9 cellular contexts compared by ENCODE assay signal in the genomic region with DNA sequence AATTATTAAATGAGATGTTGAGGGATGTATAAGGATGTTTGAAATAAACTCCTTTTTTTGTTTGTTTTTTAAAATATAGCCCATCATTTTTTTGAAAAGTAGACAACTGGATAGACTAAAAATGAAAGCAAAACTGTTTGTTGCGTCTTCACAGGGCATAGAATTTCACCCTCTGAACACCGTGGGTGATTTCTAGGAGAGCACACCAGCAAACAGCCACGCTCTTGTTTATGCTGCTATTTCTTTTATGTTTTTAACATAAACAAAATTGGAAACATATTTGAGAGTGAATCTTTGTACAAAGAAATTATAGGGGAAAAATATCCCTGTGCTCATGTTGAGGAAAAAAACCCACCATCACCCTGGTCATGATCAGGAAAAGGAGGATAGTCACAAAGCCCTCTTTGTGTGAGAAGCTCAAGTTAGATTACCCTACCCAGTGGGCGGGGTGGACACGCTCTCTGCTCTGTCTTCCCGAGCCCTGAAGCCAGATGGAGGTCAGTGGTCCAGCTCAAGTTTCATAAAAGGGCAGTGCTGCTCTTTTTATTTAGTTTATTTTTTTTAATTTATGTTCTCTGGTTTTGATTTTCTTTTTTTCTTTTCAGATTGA.
A peak's percentile ranks its signal among the peaks of the same experiment; 100 is the strongest.
DNase-seq lines count a peak whose midpoint lies in the region.
"Had no signal": no experiment of that assay in that cellular context is flagged by ENCODE, and none has a peak within 500 bp of the region (broad histone marks: within the 10 kb centered on the region; RNA-seq: fewer than 3 reads in every experiment).

No MANE protein-coding gene starts in this region.

- peak overlapping the region; percentile 49 for H3K4me3 Mint-ChIP-seq in activated naive CD4-positive, alpha-beta T cell treated with anti-CD3 and anti-CD28 coated beads, Interleukin-2, amount 50 U/mL, for 24 hours
- H3K4me3 Mint-ChIP-seq in stimulated activated naive CD8-positive, alpha-beta T cell treated with anti-CD3 and anti-CD28 coated beads, Interleukin-15, Interleukin-2, amounts not matched to agents 100 ng/mL and 50 ng/mL, for 24 hours = peak overlapping the region; percentile 74

- no peak overlapping the region for H3K27ac ChIP-seq in GM23248

- no peaks in the 10 kb centered on the region for H3K9me2 ChIP-seq in GM23248 (ENCODE audit: insufficient read depth)

- H3K9me3 ChIP-seq in GM23248 (ENCODE audit: low read depth) = no peaks in the 10 kb centered on the region
- H3K9me3 ChIP-seq in adipocyte (ENCODE audit: control insufficient read depth, low read length) = no peaks in the 10 kb centered on the region
- H3K9me3 ChIP-seq: HAP-1 had no signal

- 12 to 13% methylated on average over 6 of the region's 6 CpGs for WGBS in GM23248 (ENCODE audit: low coverage in 1 of 2, low lambda C conversion rate in 2 of 2, missing lambda C conversion rate in 2 of 2), 2 experiments

- H3K4me1 ChIP-seq in GM23248 (ENCODE audit: insufficient read depth) = peaks cover 11% of the 10 kb centered on the region; the same call in 1 of the 2 replicates
- H3K4me1 ChIP-seq in adipocyte (ENCODE audit: control insufficient read depth, insufficient read depth, low read length) = peaks cover 11% of the 10 kb centered on the region

- H3K9ac ChIP-seq in GM23248 (peak overlapping the region; percentile 58), adipocyte (ENCODE audit: low read length) (peak overlapping the region; percentile 22)

- no peaks in the 10 kb centered on the region for H3F3A ChIP-seq in GM23248 (ENCODE audit: insufficient read depth)

- peaks cover 8% of the 10 kb centered on the region for H3K4me1 Mint-ChIP-seq in activated naive CD4-positive, alpha-beta T cell treated with anti-CD3 and anti-CD28 coated beads, Interleukin-2, amount 50 U/mL, for 24 hours
- peaks cover 11% of the 10 kb centered on the region for H3K4me1 Mint-ChIP-seq in stimulated activated naive CD8-positive, alpha-beta T cell treated with anti-CD3 and anti-CD28 coated beads, Interleukin-15, Interleukin-2, amounts not matched to agents 100 ng/mL and 50 ng/mL, for 24 hours (ENCODE audit: low read depth)

- H3K36me3 ChIP-seq in GM23248 (ENCODE audit: low read depth) (no peaks in the 10 kb centered on the region), adipocyte (ENCODE audit: control insufficient read depth, insufficient read depth, low read length, severe bottlenecking) (no peaks in the 10 kb centered on the region)
- H3K36me3 ChIP-seq: HAP-1 had no signal

- H2AFZ ChIP-seq in GM23248 = peak overlapping the region; percentile 86

- peaks cover 5% of the 10 kb centered on the region for H3K27me3 Mint-ChIP-seq in activated naive CD4-positive, alpha-beta T cell treated with anti-CD3 and anti-CD28 coated beads, Interleukin-2, amount 50 U/mL, for 24 hours
- H3K27me3 Mint-ChIP-seq in stimulated activated naive CD8-positive, alpha-beta T cell treated with anti-CD3 and anti-CD28 coated beads, Interleukin-15, Interleukin-2, amounts not matched to agents 100 ng/mL and 50 ng/mL, for 24 hours = no peaks in the 10 kb centered on the region

- H3K27me3 ChIP-seq in GM23248 (replicated peaks; ENCODE audit: insufficient read depth) = no peaks in the 10 kb centered on the region
- no peaks in the 10 kb centered on the region for H3K27me3 ChIP-seq in adipocyte (replicated peaks; ENCODE audit: control insufficient read depth, insufficient read depth, low read length)

- in situ Hi-C loops in GM23248 (cut with MboI) (no loop called here), KBM-7 (cut with MboI; ENCODE audit: low pct_unique_long_range_greater_than_20kb, low sequenced_read_pairs) (no loop called here)

- peak overlapping the region; percentile 65 for H3K4me2 ChIP-seq in GM23248 (ENCODE audit: unreplicated experiment)

- peaks cover 6% of the 10 kb centered on the region for H3K9me3 Mint-ChIP-seq in activated naive CD4-positive, alpha-beta T cell treated with anti-CD3 and anti-CD28 coated beads, Interleukin-2, amount 50 U/mL, for 24 hours
- no peaks in the 10 kb centered on the region for H3K9me3 Mint-ChIP-seq in stimulated activated naive CD8-positive, alpha-beta T cell treated with anti-CD3 and anti-CD28 coated beads, Interleukin-15, Interleukin-2, amounts not matched to agents 100 ng/mL and 50 ng/mL, for 24 hours

- H3K36me3 Mint-ChIP-seq in activated naive CD4-positive, alpha-beta T cell treated with anti-CD3 and anti-CD28 coated beads, Interleukin-2, amount 50 U/mL, for 24 hours = no peaks in the 10 kb centered on the region
- no peaks in the 10 kb centered on the region for H3K36me3 Mint-ChIP-seq in stimulated activated naive CD8-positive, alpha-beta T cell treated with anti-CD3 and anti-CD28 coated beads, Interleukin-15, Interleukin-2, amounts not matched to agents 100 ng/mL and 50 ng/mL, for 24 hours (ENCODE audit: low read depth)

- no peak for DNase-seq in activated naive CD4-positive, alpha-beta T cell treated with anti-CD3 and anti-CD28 coated beads, Interleukin-2, amount 50 U/mL, for 16 hours
- DNase-seq in GM23248 (peak; percentile 54), KBM-7 (peak; percentile 52), adipocyte (ENCODE audit: low read depth) (peak; percentile 75), occipital lobe (lab: John Stamatoyannopoulos, UW) (no peak), NCI-H2081 (lab: John Stamatoyannopoulos, UW) (no peak)

- no peaks in the 10 kb centered on the region for H3K79me2 ChIP-seq in GM23248 (ENCODE audit: insufficient read depth)

- no peaks in the 10 kb centered on the region for H4K20me1 ChIP-seq in GM23248 (ENCODE audit: insufficient read depth)

- H3K4me3 ChIP-seq in GM23248 (peak overlapping the region; percentile 50), adipocyte (ENCODE audit: low read length) (peak overlapping the region; percentile 67)
- H3K4me3 ChIP-seq: HAP-1 had no signal

- H3K27ac Mint-ChIP-seq in activated naive CD4-positive, alpha-beta T cell treated with anti-CD3 and anti-CD28 coated beads, Interleukin-2, amount 50 U/mL, for 24 hours = no peak overlapping the region
- H3K27ac Mint-ChIP-seq in stimulated activated naive CD8-positive, alpha-beta T cell treated with anti-CD3 and anti-CD28 coated beads, Interleukin-15, Interleukin-2, amounts not matched to agents 100 ng/mL and 50 ng/mL, for 24 hours = peak overlapping the region; percentile 76

Comparison
In these comparisons a context has a peak if more than half of its experiments do, and no peak if none do; other contexts are left out.
1. DNase-seq: peak in GM23248 (single experiment), KBM-7 (single experiment) and adipocyte (single experiment); none in activated naive CD4-positive, alpha-beta T cell treated with anti-CD3 and anti-CD28 coated beads, Interleukin-2, amount 50 U/mL, for 16 hours (single experiment), occipital lobe (single experiment) and NCI-H2081 (0 of 2).